Comparison of ENCODE assay signal across 38 cellular contexts in genomic region chr18:67354692-67355091, GRCh38.
"Had no signal": no experiment of that assay in that cellular context is flagged by ENCODE, and none has a peak within 500 bp of the region (broad histone marks: within the 10 kb centered on the region; RNA-seq: fewer than 3 reads in every experiment).

No MANE protein-coding gene starts in this region.

- H3K36me3 Mint-ChIP-seq: activated naive CD4-positive, alpha-beta T cell treated with anti-CD3 and anti-CD28 coated beads, Interleukin-2, amount 10 ng/mL, durations not matched to agents 7 days and 5 days; activated naive CD4-positive, alpha-beta T cell treated with anti-CD3 and anti-CD28 coated beads, Interleukin-2, amount 50 U/mL, for 24 hours; activated naive CD8-positive, alpha-beta T cell treated with anti-CD3 and anti-CD28 coated beads, Interleukin-2, amount 10 ng/mL, durations not matched to agents 7 days and 5 days; brain had no signal

- H3K4me3 Mint-ChIP-seq: activated naive CD4-positive, alpha-beta T cell treated with anti-CD3 and anti-CD28 coated beads for 36 hours; activated naive CD4-positive, alpha-beta T cell treated with anti-CD3 and anti-CD28 coated beads, Interleukin-2, amount 10 ng/mL, durations not matched to agents 7 days and 5 days; activated naive CD4-positive, alpha-beta T cell treated with anti-CD3 and anti-CD28 coated beads, Interleukin-2, amount 50 U/mL, for 24 hours; activated naive CD8-positive, alpha-beta T cell; activated naive CD8-positive, alpha-beta T cell treated with anti-CD3 and anti-CD28 coated beads for 36 hours; activated naive CD8-positive, alpha-beta T cell treated with anti-CD3 and anti-CD28 coated beads, Interleukin-2, amount 10 ng/mL, durations not matched to agents 7 days and 5 days; activated naive CD8-positive, alpha-beta T cell treated with anti-CD3 and anti-CD28 coated beads, Interleukin-2, amount 50 U/mL, for 24 hours; activated T-cell treated with anti-CD3 and anti-CD28 coated beads, Interleukin-2, amount 50 U/mL, for 4 hours; activated T-cell treated with anti-CD3 and anti-CD28 coated beads, Interleukin-2, amount 50 U/mL, for 72 hours; activated T-helper 1 cell treated with anti-CD3 and anti-CD28 coated beads, Interleukin-12 subunit alpha, Interleukin-12 subunit beta, Interleukin-2, Interleukin-4 antibody, amounts not matched to agents 30 ng/mL and 10 ng/mL and 1 ng/mL, durations not matched to agents 14 hours and 24 hours and 36 hours; activated T-helper 17 cell treated with anti-CD3 and anti-CD28 coated beads, Interleukin-2, amount 50 U/mL, for 72 hours; brain; central memory CD8-positive, alpha-beta T cell had no signal

- H3K27me3 ChIP-seq: adrenal gland, ascending aorta, body of pancreas, brain microvascular endothelial cell, breast epithelium, cardiac muscle cell had no signal

- ATAC-seq: activated naive CD4-positive, alpha-beta T cell treated with anti-CD3 and anti-CD28 coated beads, Interleukin-2, amount 50 U/mL, for 72 hours; activated naive CD8-positive, alpha-beta T cell treated with anti-CD3 and anti-CD28 coated beads, Interleukin-2, amount 50 U/mL, for 24 hours; activated T-cell treated with anti-CD3 and anti-CD28 coated beads, Interleukin-2, amount 50 U/mL, for 4 hours; activated T-cell treated with anti-CD3 and anti-CD28 coated beads, Interleukin-2, amount 50 U/mL, for 72 hours; activated T-helper 17 cell treated with anti-CD3 and anti-CD28 coated beads, Interleukin-2, amount 50 U/mL, for 72 hours; body of pancreas had no signal

- H3K36me3 ChIP-seq: adrenal gland, ascending aorta, brain microvascular endothelial cell, breast epithelium, cardiac muscle cell had no signal

- FAIRE-seq: bronchial epithelial cell, colon had no signal

- H3K4me1 Mint-ChIP-seq: activated naive CD4-positive, alpha-beta T cell treated with anti-CD3 and anti-CD28 coated beads, Interleukin-2, amount 10 ng/mL, durations not matched to agents 7 days and 5 days; activated naive CD4-positive, alpha-beta T cell treated with anti-CD3 and anti-CD28 coated beads, Interleukin-2, amount 50 U/mL, for 24 hours; activated T-helper 17 cell treated with anti-CD3 and anti-CD28 coated beads, Interleukin-2, amount 50 U/mL, for 72 hours; central memory CD8-positive, alpha-beta T cell had no signal

- H3K9me3 ChIP-seq: ascending aorta, body of pancreas, breast epithelium had no signal

- H3K4me3 ChIP-seq: adrenal gland, ascending aorta, body of pancreas, breast epithelium, cardiac muscle cell had no signal

- H3K27ac ChIP-seq: adrenal gland, ascending aorta, body of pancreas, brain microvascular endothelial cell, breast epithelium, cardiac muscle cell had no signal

- DNase-seq: activated effector memory CD4-positive, alpha-beta T cell treated with anti-CD3 and anti-CD28 coated beads, Interleukin-2, amount 50 U/mL, for 16 hours; activated effector memory CD4-positive, alpha-beta T cell treated with Interleukin-2 at 50 U/mL for 16 hours; activated gamma-delta T cell; activated gamma-delta T cell treated with Interleukin-2 at 50 U/mL for 16 hours; activated naive CD4-positive, alpha-beta T cell; activated naive CD4-positive, alpha-beta T cell treated with anti-CD3 and anti-CD28 coated beads for 36 hours; activated naive CD4-positive, alpha-beta T cell treated with anti-CD3 and anti-CD28 coated beads, Interleukin-2, amount 10 ng/mL, durations not matched to agents 7 days and 5 days; activated naive CD4-positive, alpha-beta T cell treated with anti-CD3 and anti-CD28 coated beads, Interleukin-2, amount 50 U/mL, for 16 hours; activated naive CD4-positive, alpha-beta T cell treated with Interleukin-2 at 50 U/mL for 16 hours; activated naive CD8-positive, alpha-beta T cell treated with anti-CD3 and anti-CD28 coated beads for 36 hours; activated naive CD8-positive, alpha-beta T cell treated with anti-CD3 and anti-CD28 coated beads, Interleukin-2, amount 10 ng/mL, durations not matched to agents 7 days and 5 days; activated naive CD8-positive, alpha-beta T cell treated with anti-CD3 and anti-CD28 coated beads, Interleukin-2, amount 50 U/mL, for 24 hours; activated T-cell treated with anti-CD3 and anti-CD28 coated beads, Interleukin-2, amount 50 U/mL, for 4 hours; activated T-cell treated with anti-CD3 and anti-CD28 coated beads, Interleukin-2, amount 50 U/mL, for 48 hours; activated T-cell treated with anti-CD3 and anti-CD28 coated beads, Interleukin-2, amount 50 U/mL, for 72 hours; adrenal gland; amniotic stem cell; amygdala; anterior cingulate cortex; aorta; body of pancreas; brain microvascular endothelial cell; caudate nucleus; central memory CD4-positive, alpha-beta T cell; cerebellar nuclear complex had no signal

- H3K27me3 Mint-ChIP-seq: activated naive CD4-positive, alpha-beta T cell treated with anti-CD3 and anti-CD28 coated beads, Interleukin-2, amount 10 ng/mL, durations not matched to agents 7 days and 5 days; activated naive CD4-positive, alpha-beta T cell treated with anti-CD3 and anti-CD28 coated beads, Interleukin-2, amount 50 U/mL, for 24 hours; activated naive CD8-positive, alpha-beta T cell; activated naive CD8-positive, alpha-beta T cell treated with anti-CD3 and anti-CD28 coated beads for 36 hours; activated naive CD8-positive, alpha-beta T cell treated with anti-CD3 and anti-CD28 coated beads, Interleukin-2, amount 10 ng/mL, durations not matched to agents 7 days and 5 days; activated naive CD8-positive, alpha-beta T cell treated with anti-CD3 and anti-CD28 coated beads, Interleukin-2, amount 50 U/mL, for 24 hours; activated T-helper 17 cell treated with anti-CD3 and anti-CD28 coated beads, Interleukin-2, amount 50 U/mL, for 72 hours; central memory CD8-positive, alpha-beta T cell had no signal

- H3K9me3 Mint-ChIP-seq: activated naive CD4-positive, alpha-beta T cell treated with anti-CD3 and anti-CD28 coated beads for 36 hours; activated naive CD4-positive, alpha-beta T cell treated with anti-CD3 and anti-CD28 coated beads, Interleukin-2, amount 10 ng/mL, durations not matched to agents 7 days and 5 days; activated naive CD4-positive, alpha-beta T cell treated with anti-CD3 and anti-CD28 coated beads, Interleukin-2, amount 50 U/mL, for 24 hours; activated T-helper 1 cell treated with anti-CD3 and anti-CD28 coated beads, Interleukin-12 subunit alpha, Interleukin-12 subunit beta, Interleukin-2, Interleukin-4 antibody, amounts not matched to agents 30 ng/mL and 10 ng/mL and 1 ng/mL, durations not matched to agents 14 hours and 24 hours and 36 hours; activated T-helper 2 cell treated with anti-CD3 and anti-CD28 coated beads, Interferon-gamma antibody, Interleukin-2, Interleukin-4, amounts not matched to agents 10 μg/mL and 5 μg/mL and 100 μg/mL, durations not matched to agents 14 hours and 24 hours and 36 hours; brain had no signal

- H3K4me1 ChIP-seq: ascending aorta, body of pancreas, breast epithelium had no signal

- H3K27ac Mint-ChIP-seq: activated naive CD4-positive, alpha-beta T cell treated with anti-CD3 and anti-CD28 coated beads for 36 hours; activated naive CD4-positive, alpha-beta T cell treated with anti-CD3 and anti-CD28 coated beads, Interleukin-2, amount 10 ng/mL, durations not matched to agents 7 days and 5 days; activated naive CD4-positive, alpha-beta T cell treated with anti-CD3 and anti-CD28 coated beads, Interleukin-2, amount 50 U/mL, for 24 hours; activated naive CD4-positive, alpha-beta T cell treated with anti-CD3 and anti-CD28 coated beads, Interleukin-2, amount 50 U/mL, for 72 hours; activated naive CD8-positive, alpha-beta T cell; activated naive CD8-positive, alpha-beta T cell treated with anti-CD3 and anti-CD28 coated beads for 36 hours; activated naive CD8-positive, alpha-beta T cell treated with anti-CD3 and anti-CD28 coated beads, Interleukin-2, amount 10 ng/mL, durations not matched to agents 7 days and 5 days; activated naive CD8-positive, alpha-beta T cell treated with anti-CD3 and anti-CD28 coated beads, Interleukin-2, amount 50 U/mL, for 24 hours; activated T-cell treated with anti-CD3 and anti-CD28 coated beads, Interleukin-2, amount 50 U/mL, for 72 hours; activated T-helper 1 cell treated with anti-CD3 and anti-CD28 coated beads, Interleukin-12 subunit alpha, Interleukin-12 subunit beta, Interleukin-2, Interleukin-4 antibody, amounts not matched to agents 30 ng/mL and 10 ng/mL and 1 ng/mL, durations not matched to agents 14 hours and 24 hours and 36 hours; activated T-helper 17 cell treated with anti-CD3 and anti-CD28 coated beads, Interleukin-2, amount 50 U/mL, for 72 hours; activated T-helper 2 cell treated with anti-CD3 and anti-CD28 coated beads, Interferon-gamma antibody, Interleukin-2, Interleukin-4, amounts not matched to agents 10 μg/mL and 5 μg/mL and 100 μg/mL, durations not matched to agents 14 hours and 24 hours and 36 hours; brain had no signal
